ENCODE assay signal across 1 cellular context in genomic region chr2:74439373-74440004, GRCh38.
TF ChIP-seq lines count a peak whose summit lies in the region.

No MANE protein-coding gene starts in this region.

TF ChIP-seq in IMR-90, 13 proteins besides CTCF, POLR2A, EP300 and RAD21 (continued from another document):
- TF ChIP-seq, protein P1, sequence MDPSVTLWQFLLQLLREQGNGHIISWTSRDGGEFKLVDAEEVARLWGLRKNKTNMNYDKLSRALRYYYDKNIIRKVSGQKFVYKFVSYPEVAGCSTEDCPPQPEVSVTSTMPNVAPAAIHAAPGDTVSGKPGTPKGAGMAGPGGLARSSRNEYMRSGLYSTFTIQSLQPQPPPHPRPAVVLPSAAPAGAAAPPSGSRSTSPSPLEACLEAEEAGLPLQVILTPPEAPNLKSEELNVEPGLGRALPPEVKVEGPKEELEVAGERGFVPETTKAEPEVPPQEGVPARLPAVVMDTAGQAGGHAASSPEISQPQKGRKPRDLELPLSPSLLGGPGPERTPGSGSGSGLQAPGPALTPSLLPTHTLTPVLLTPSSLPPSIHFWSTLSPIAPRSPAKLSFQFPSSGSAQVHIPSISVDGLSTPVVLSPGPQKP (IDR thresholded peaks at IDR 0.05; ENCODE audit: borderline replicate concordance, low read depth, low read length) = no peak
- TF ChIP-seq USF2 (IDR thresholded peaks at IDR 0.05; ENCODE audit: low read depth, low read length) (no peak), BHLHE40 (IDR thresholded peaks at IDR 0.05; ENCODE audit: low read depth, low read length) (no peak), RFX5 (IDR thresholded peaks at IDR 0.05; ENCODE audit: low read depth, low read length) (no peak), FOS (IDR thresholded peaks at IDR 0.05; ENCODE audit: low read depth, low read length) (no peak), RCOR1 (IDR thresholded peaks at IDR 0.05; ENCODE audit: insufficient replicate concordance, low read length) (no peak), MAZ (IDR thresholded peaks at IDR 0.05; ENCODE audit: borderline replicate concordance, low read depth, low read length) (no peak), NFE2L2 (IDR thresholded peaks at IDR 0.05; ENCODE audit: low read depth, low read length) (no peak), MAFK (IDR thresholded peaks at IDR 0.05; ENCODE audit: low read depth, low read length) (no peak), CEBPB (IDR thresholded peaks at IDR 0.05; ENCODE audit: low read depth, low read length) (no peak)
